8 cellular contexts compared by ENCODE assay signal in the genomic region with DNA sequence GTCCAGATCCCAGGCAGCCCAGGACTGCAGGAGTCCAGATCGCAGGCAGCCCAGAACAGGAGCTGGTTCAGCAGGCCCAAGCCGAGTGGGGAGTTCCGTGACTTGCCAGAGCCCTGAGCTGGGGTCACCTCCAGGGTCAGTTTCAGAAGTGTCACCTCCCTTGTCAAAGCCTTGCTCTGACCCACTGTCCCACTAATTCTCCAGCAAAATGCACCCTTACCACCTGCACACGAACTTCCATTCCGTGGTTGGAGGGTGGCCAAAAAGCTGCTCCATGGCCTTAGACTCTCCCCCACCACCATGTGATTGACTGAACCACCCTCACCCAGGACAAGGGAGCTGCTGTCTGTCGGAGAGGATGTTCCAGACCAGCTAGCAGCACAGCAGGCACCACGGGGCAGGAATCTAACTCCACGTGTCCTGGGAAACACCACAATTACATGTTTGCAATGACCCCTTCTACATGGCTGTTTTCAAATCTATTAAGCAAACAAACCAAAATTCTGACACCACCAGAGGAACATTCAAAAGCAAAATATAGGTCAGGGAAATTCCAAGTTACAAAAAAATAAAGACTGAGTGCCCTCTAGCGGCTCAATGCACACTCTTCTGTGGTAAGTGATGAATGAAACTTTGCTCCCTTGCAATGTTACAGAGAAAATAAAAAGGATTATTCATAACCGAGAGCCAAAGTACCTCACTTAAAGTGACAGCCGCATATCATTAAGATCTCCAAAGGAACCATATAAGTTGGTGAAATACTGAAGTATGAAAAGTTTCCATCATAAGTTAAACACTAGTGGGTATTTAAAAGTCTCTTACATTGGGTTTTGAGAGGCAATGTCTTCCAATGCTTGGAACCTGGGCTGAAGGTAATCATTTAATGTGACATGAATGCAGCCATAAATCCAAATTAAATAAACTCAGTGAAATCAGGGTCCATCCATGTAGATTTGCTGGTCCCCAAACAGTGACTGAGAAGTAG.
A peak's percentile ranks its signal among the peaks of the same experiment; 100 is the strongest.
DNase-seq lines count a peak whose midpoint lies in the region; ATAC-seq lines count a peak whose summit lies in the region.

No MANE protein-coding gene starts in this region.

- no peaks in the 10 kb centered on the region for H3K27me3 Mint-ChIP-seq in activated naive CD8-positive, alpha-beta T cell treated with anti-CD3 and anti-CD28 coated beads, Interleukin-2, amount 10 ng/mL, durations not matched to agents 7 days and 5 days
- no peaks in the 10 kb centered on the region for H3K27me3 Mint-ChIP-seq in activated naive CD8-positive, alpha-beta T cell treated with anti-CD3 and anti-CD28 coated beads for 36 hours
- no peaks in the 10 kb centered on the region for H3K27me3 Mint-ChIP-seq in activated naive CD8-positive, alpha-beta T cell treated with anti-CD3 and anti-CD28 coated beads, Interleukin-2, amount 50 U/mL, for 24 hours

- no peaks in the 10 kb centered on the region for H3K36me3 Mint-ChIP-seq in activated naive CD8-positive, alpha-beta T cell treated with anti-CD3 and anti-CD28 coated beads, Interleukin-2, amount 10 ng/mL, durations not matched to agents 7 days and 5 days
- no peaks in the 10 kb centered on the region for H3K36me3 Mint-ChIP-seq in activated naive CD8-positive, alpha-beta T cell treated with anti-CD3 and anti-CD28 coated beads for 36 hours
- no peaks in the 10 kb centered on the region for H3K36me3 Mint-ChIP-seq in activated naive CD8-positive, alpha-beta T cell treated with anti-CD3 and anti-CD28 coated beads, Interleukin-2, amount 50 U/mL, for 24 hours (ENCODE audit: low read depth)

- no peak for DNase-seq in activated naive CD8-positive, alpha-beta T cell treated with anti-CD3 and anti-CD28 coated beads, Interleukin-2, amount 10 ng/mL, durations not matched to agents 7 days and 5 days
- DNase-seq in activated naive CD8-positive, alpha-beta T cell treated with anti-CD3 and anti-CD28 coated beads for 36 hours = no peak
- DNase-seq in NCI-H2196 (lab: John Stamatoyannopoulos, UW; ENCODE audit: unreplicated experiment) (peak; percentile 44), head of caudate nucleus (peak in 30 of 42 donors; percentile 25 to 83 (median 60)), retina (peak; percentile 62)
- peak; percentile 11 for DNase-seq in activated naive CD8-positive, alpha-beta T cell treated with anti-CD3 and anti-CD28 coated beads, Interleukin-2, amount 50 U/mL, for 24 hours

- no peaks in the 10 kb centered on the region for H3K9me3 Mint-ChIP-seq in activated naive CD8-positive, alpha-beta T cell treated with anti-CD3 and anti-CD28 coated beads, Interleukin-2, amount 10 ng/mL, durations not matched to agents 7 days and 5 days
- no peaks in the 10 kb centered on the region for H3K9me3 Mint-ChIP-seq in activated naive CD8-positive, alpha-beta T cell treated with anti-CD3 and anti-CD28 coated beads for 36 hours
- H3K9me3 Mint-ChIP-seq in activated naive CD8-positive, alpha-beta T cell treated with anti-CD3 and anti-CD28 coated beads, Interleukin-2, amount 50 U/mL, for 24 hours = no peaks in the 10 kb centered on the region

- H3K4me1 Mint-ChIP-seq in activated naive CD8-positive, alpha-beta T cell treated with anti-CD3 and anti-CD28 coated beads, Interleukin-2, amount 10 ng/mL, durations not matched to agents 7 days and 5 days = peaks cover 5% of the 10 kb centered on the region
- H3K4me1 Mint-ChIP-seq in activated naive CD8-positive, alpha-beta T cell treated with anti-CD3 and anti-CD28 coated beads for 36 hours = peaks cover 7% of the 10 kb centered on the region
- peaks cover 7% of the 10 kb centered on the region for H3K4me1 Mint-ChIP-seq in activated naive CD8-positive, alpha-beta T cell treated with anti-CD3 and anti-CD28 coated beads, Interleukin-2, amount 50 U/mL, for 24 hours

- H3K27ac Mint-ChIP-seq in activated naive CD8-positive, alpha-beta T cell treated with anti-CD3 and anti-CD28 coated beads, Interleukin-2, amount 10 ng/mL, durations not matched to agents 7 days and 5 days = no peak overlapping the region
- no peak overlapping the region for H3K27ac Mint-ChIP-seq in activated naive CD8-positive, alpha-beta T cell treated with anti-CD3 and anti-CD28 coated beads for 36 hours
- H3K27ac Mint-ChIP-seq in activated naive CD8-positive, alpha-beta T cell treated with anti-CD3 and anti-CD28 coated beads, Interleukin-2, amount 50 U/mL, for 24 hours = no peak overlapping the region

- intact Hi-C loops in head of caudate nucleus (cut with DNase I) = no loop called here

- POLR2A ChIA-PET in activated naive CD8-positive, alpha-beta T cell treated with anti-CD3 and anti-CD28 coated beads, Interleukin-2, amount 10 ng/mL, durations not matched to agents 7 days and 5 days (lab: Charles Lee) = no interaction called here

- ATAC-seq in activated naive CD8-positive, alpha-beta T cell treated with anti-CD3 and anti-CD28 coated beads, Interleukin-2, amount 10 ng/mL, durations not matched to agents 7 days and 5 days (ENCODE audit: low read depth) = peak; percentile 71
- ATAC-seq in activated naive CD8-positive, alpha-beta T cell treated with anti-CD3 and anti-CD28 coated beads, Interleukin-2, amount 50 U/mL, for 24 hours = peak; percentile 38
- ATAC-seq in GM21786 (IDR thresholded peaks at IDR 0.05; ENCODE audit: unreplicated experiment) (no peak), HG03097 (IDR thresholded peaks at IDR 0.05; ENCODE audit: low FRiP score, unreplicated experiment) (no peak)

- H3K4me3 Mint-ChIP-seq in activated naive CD8-positive, alpha-beta T cell treated with anti-CD3 and anti-CD28 coated beads, Interleukin-2, amount 10 ng/mL, durations not matched to agents 7 days and 5 days = no peak overlapping the region
- no peak overlapping the region for H3K4me3 Mint-ChIP-seq in activated naive CD8-positive, alpha-beta T cell treated with anti-CD3 and anti-CD28 coated beads for 36 hours
- H3K4me3 Mint-ChIP-seq in activated naive CD8-positive, alpha-beta T cell treated with anti-CD3 and anti-CD28 coated beads, Interleukin-2, amount 50 U/mL, for 24 hours = no peak overlapping the region

Comparison
In these comparisons a context has a peak if more than half of its experiments do, and no peak if none do; other contexts are left out.
1. DNase-seq: peak in NCI-H2196 (single experiment), activated naive CD8-positive, alpha-beta T cell treated with anti-CD3 and anti-CD28 coated beads, Interleukin-2, amount 50 U/mL, for 24 hours (single experiment), head of caudate nucleus (30 of 42) and retina (single experiment); none in activated naive CD8-positive, alpha-beta T cell treated with anti-CD3 and anti-CD28 coated beads, Interleukin-2, amount 10 ng/mL, durations not matched to agents 7 days and 5 days (single experiment) and activated naive CD8-positive, alpha-beta T cell treated with anti-CD3 and anti-CD28 coated beads for 36 hours (single experiment).
2. ATAC-seq: peak in activated naive CD8-positive, alpha-beta T cell treated with anti-CD3 and anti-CD28 coated beads, Interleukin-2, amount 10 ng/mL, durations not matched to agents 7 days and 5 days (single experiment) and activated naive CD8-positive, alpha-beta T cell treated with anti-CD3 and anti-CD28 coated beads, Interleukin-2, amount 50 U/mL, for 24 hours (single experiment); none in GM21786 (single experiment) and HG03097 (single experiment).